Comparison of ENCODE assay signal across 21 cellular contexts in genomic region chr1:164058192-164058591, GRCh38.
"Had no signal": no experiment of that assay in that cellular context is flagged by ENCODE, and none has a peak within 500 bp of the region (broad histone marks: within the 10 kb centered on the region; RNA-seq: fewer than 3 reads in every experiment).

No MANE protein-coding gene starts in this region.

- H3K27ac Mint-ChIP-seq: activated CD4-positive, alpha-beta T cell treated with anti-CD3 and anti-CD28 coated beads, Interleukin-2, amount 10 ng/mL, durations not matched to agents 7 days and 5 days; activated naive CD4-positive, alpha-beta T cell treated with anti-CD3 and anti-CD28 coated beads for 36 hours; activated naive CD8-positive, alpha-beta T cell treated with anti-CD3 and anti-CD28 coated beads, Interleukin-2, amount 50 U/mL, for 24 hours; effector memory CD8-positive, alpha-beta T cell; stimulated activated effector memory CD8-positive, alpha-beta T cell treated with anti-CD3 and anti-CD28 coated beads, Interleukin-12 subunit alpha, Interleukin-12 subunit beta, amount 100 ng/mL, for 72 hours; T-helper 1 cell treated with Interleukin-12 subunit alpha and Interleukin-12 subunit beta and Interleukin-4 antibody, amounts not matched to agents 30 μg/mL and 1 μg/mL, for 36 hours had no signal

- ATAC-seq: activated CD4-positive, CD25-positive, alpha-beta regulatory T cell treated with anti-CD3 and anti-CD28 coated beads, Interleukin-2, amount 50 U/mL, for 24 hours; activated naive CD8-positive, alpha-beta T cell treated with anti-CD3 and anti-CD28 coated beads, Interleukin-2, amount 50 U/mL, for 24 hours; activated T-cell treated with anti-CD3 and anti-CD28 coated beads, Interleukin-2, amount 50 U/mL, for 4 hours; effector memory CD8-positive, alpha-beta T cell; foreskin keratinocyte; left lung; psoas muscle; right cardiac atrium; stimulated activated effector memory CD8-positive, alpha-beta T cell treated with anti-CD3 and anti-CD28 coated beads, Interleukin-12 subunit alpha, Interleukin-12 subunit beta, amount 100 ng/mL, for 72 hours had no signal

- H3K4me3 ChIP-seq: hepatocyte, left lung, psoas muscle, skin epidermis, testis, upper lobe of left lung had no signal

- H3K9me3 ChIP-seq: left lung, psoas muscle, testis, upper lobe of left lung had no signal

- H3K36me3 ChIP-seq: left lung, upper lobe of left lung had no signal

- H3K4me1 Mint-ChIP-seq: activated CD4-positive, alpha-beta T cell treated with anti-CD3 and anti-CD28 coated beads, Interleukin-2, amount 10 ng/mL, durations not matched to agents 7 days and 5 days; activated naive CD8-positive, alpha-beta T cell treated with anti-CD3 and anti-CD28 coated beads, Interleukin-2, amount 50 U/mL, for 24 hours; neural crest cell; stimulated activated effector memory CD8-positive, alpha-beta T cell treated with anti-CD3 and anti-CD28 coated beads, Interleukin-12 subunit alpha, Interleukin-12 subunit beta, amount 100 ng/mL, for 72 hours had no signal

- H3K27me3 Mint-ChIP-seq: activated CD4-positive, alpha-beta T cell treated with anti-CD3 and anti-CD28 coated beads, Interleukin-2, amount 10 ng/mL, durations not matched to agents 7 days and 5 days; activated naive CD8-positive, alpha-beta T cell treated with anti-CD3 and anti-CD28 coated beads, Interleukin-2, amount 50 U/mL, for 24 hours; effector memory CD8-positive, alpha-beta T cell had no signal

- DNase-seq: activated CD4-positive, alpha-beta T cell treated with anti-CD3 and anti-CD28 coated beads, Interleukin-2, amount 10 ng/mL, durations not matched to agents 7 days and 5 days; activated CD8-positive, alpha-beta memory T cell treated with anti-CD3 and anti-CD28 coated beads, Interleukin-2, amount 50 U/mL, for 4 hours; activated naive CD4-positive, alpha-beta T cell treated with anti-CD3 and anti-CD28 coated beads for 36 hours; activated naive CD8-positive, alpha-beta T cell treated with anti-CD3 and anti-CD28 coated beads, Interleukin-2, amount 50 U/mL, for 24 hours; activated T-cell treated with anti-CD3 and anti-CD28 coated beads, Interleukin-2, amount 50 U/mL, for 4 hours; effector memory CD8-positive, alpha-beta T cell; islet precursor cell; left lung; psoas muscle; right cardiac atrium; stimulated activated CD4-positive, alpha-beta T cell treated with anti-CD3 and anti-CD28 coated beads, Interleukin-4, amount 100 ng/mL, for 24 hours; testis; upper lobe of left lung had no signal

- FAIRE-seq: astrocyte had no signal

- H3K4me3 Mint-ChIP-seq: activated CD4-positive, alpha-beta T cell treated with anti-CD3 and anti-CD28 coated beads, Interleukin-2, amount 10 ng/mL, durations not matched to agents 7 days and 5 days; activated naive CD4-positive, alpha-beta T cell treated with anti-CD3 and anti-CD28 coated beads for 36 hours; activated naive CD8-positive, alpha-beta T cell treated with anti-CD3 and anti-CD28 coated beads, Interleukin-2, amount 50 U/mL, for 24 hours; activated T-cell treated with anti-CD3 and anti-CD28 coated beads, Interleukin-2, amount 50 U/mL, for 4 hours; effector memory CD8-positive, alpha-beta T cell; neural crest cell; stimulated activated effector memory CD8-positive, alpha-beta T cell treated with anti-CD3 and anti-CD28 coated beads, Interleukin-12 subunit alpha, Interleukin-12 subunit beta, amount 100 ng/mL, for 72 hours; T-helper 1 cell treated with Interleukin-12 subunit alpha and Interleukin-12 subunit beta and Interleukin-4 antibody, amounts not matched to agents 30 μg/mL and 1 μg/mL, for 36 hours had no signal

- H3K36me3 Mint-ChIP-seq: stimulated activated effector memory CD8-positive, alpha-beta T cell treated with anti-CD3 and anti-CD28 coated beads, Interleukin-12 subunit alpha, Interleukin-12 subunit beta, amount 100 ng/mL, for 72 hours had no signal

- H3K4me1 ChIP-seq: foreskin keratinocyte, left lung, psoas muscle, testis, upper lobe of left lung had no signal

- H3K27me3 ChIP-seq: foreskin keratinocyte, hepatocyte, left lung, testis, upper lobe of left lung had no signal

- H3K27ac ChIP-seq: foreskin keratinocyte, hepatocyte, left lung, psoas muscle, skin epidermis, testis, upper lobe of left lung had no signal

- H3K9me3 Mint-ChIP-seq: activated CD4-positive, alpha-beta T cell treated with anti-CD3 and anti-CD28 coated beads, Interleukin-2, amount 10 ng/mL, durations not matched to agents 7 days and 5 days; neural crest cell had no signal
